In genomic region chr12:69360348-69360672, GRCh38 we compare ENCODE assay signal across 8 cellular contexts. TPM values are rescaled to one million over a fixed set of nuclear protein-coding genes. Genes with fewer than 3 reads are reported as not detected.
DNase-seq lines count a peak whose midpoint lies in the region; ATAC-seq lines count a peak whose summit lies in the region.

No MANE protein-coding gene starts in this region.

- intact Hi-C loops in activated CD4-positive, alpha-beta T cell treated with anti-CD3 and anti-CD28 coated beads, Interleukin-2, amount 10 ng/mL, durations not matched to agents 24 days and 14 days (cut with micrococcal nuclease): loop anchor here (2.0 kb wide), 1 partner anchor 122 kb away; the partner anchor contains the start of gene CPSF6

- peaks cover 27% of the 10 kb centered on the region for H3K4me1 Mint-ChIP-seq in activated CD4-positive, alpha-beta T cell treated with anti-CD3 and anti-CD28 coated beads, Interleukin-2, amount 10 ng/mL, durations not matched to agents 24 days and 14 days

- peak overlapping the region; percentile 93 for H3K4me3 Mint-ChIP-seq in activated CD4-positive, alpha-beta T cell treated with anti-CD3 and anti-CD28 coated beads, Interleukin-2, amount 10 ng/mL, durations not matched to agents 24 days and 14 days

- H3K27me3 Mint-ChIP-seq in activated CD4-positive, alpha-beta T cell treated with anti-CD3 and anti-CD28 coated beads, Interleukin-2, amount 10 ng/mL, durations not matched to agents 24 days and 14 days: peaks cover 4% of the 10 kb centered on the region

- H3K27ac ChIP-seq in angular gyrus (ENCODE audit: low read depth, low read length) (peak overlapping the region; percentile 90), layer of hippocampus (ENCODE audit: low read depth, low read length) (peak overlapping the region; percentile 92), temporal lobe (ENCODE audit: low read depth, low read length) (peak overlapping the region; percentile 87)

- ATAC-seq in HG03565 (IDR thresholded peaks at IDR 0.05; ENCODE audit: unreplicated experiment): no peak
- no peak for ATAC-seq in HG02763 (IDR thresholded peaks at IDR 0.05; ENCODE audit: unreplicated experiment)

- H3K27ac Mint-ChIP-seq in activated CD4-positive, alpha-beta T cell treated with anti-CD3 and anti-CD28 coated beads, Interleukin-2, amount 10 ng/mL, durations not matched to agents 24 days and 14 days: peak overlapping the region; percentile 98

- no peaks in the 10 kb centered on the region for H3K27me3 ChIP-seq in layer of hippocampus (ENCODE audit: control insufficient read depth, insufficient read depth, low read length)

- DNase-seq in activated CD4-positive, alpha-beta T cell treated with anti-CD3 and anti-CD28 coated beads, Interleukin-2, amount 10 ng/mL, durations not matched to agents 24 days and 14 days: no peak
- DNase-seq in activated CD4-positive, alpha-beta T cell treated with anti-CD3 and anti-CD28 coated beads for 4 hours: no peak
- no peak for DNase-seq in SK-N-DZ (ENCODE audit: low spot score)

- no peaks in the 10 kb centered on the region for H3K9me3 Mint-ChIP-seq in activated CD4-positive, alpha-beta T cell treated with anti-CD3 and anti-CD28 coated beads, Interleukin-2, amount 10 ng/mL, durations not matched to agents 24 days and 14 days

- H3K36me3 Mint-ChIP-seq in activated CD4-positive, alpha-beta T cell treated with anti-CD3 and anti-CD28 coated beads, Interleukin-2, amount 10 ng/mL, durations not matched to agents 24 days and 14 days (ENCODE audit: low read depth): peaks cover 18% of the 10 kb centered on the region

RNA-seq across cellular contexts. Expression of gene YEATS4, which starts 0.8 kb away (rescaled TPM):
- 37.9 and 41.8 TPM in 2 replicates for total RNA-seq in activated CD4-positive, alpha-beta T cell treated with anti-CD3 and anti-CD28 coated beads, Interleukin-2, amount 10 ng/mL, durations not matched to agents 24 days and 14 days
- total RNA-seq in temporal lobe: 23.4 TPM
- polyA plus RNA-seq in SK-N-DZ (2014; cell fraction: cytosol; rRNA removed): 75.6 and 163 TPM in 2 replicates
- 67.5 and 93.0 TPM in 2 replicates for polyA plus RNA-seq in SK-N-DZ (2014; cell fraction: nucleus; rRNA removed)

RNA-seq across cellular contexts. Expression of gene LYZ, which starts 12.1 kb away (rescaled TPM):
- total RNA-seq in activated CD4-positive, alpha-beta T cell treated with anti-CD3 and anti-CD28 coated beads, Interleukin-2, amount 10 ng/mL, durations not matched to agents 24 days and 14 days: not detected in 2 replicates
- total RNA-seq in temporal lobe: 3.2 TPM
- 0.80 TPM in 1 of 2 replicates, not detected in the other for polyA plus RNA-seq in SK-N-DZ (2014; cell fraction: cytosol; rRNA removed)
- 0.67 TPM in 1 of 2 replicates, not detected in the other for polyA plus RNA-seq in SK-N-DZ (2014; cell fraction: nucleus; rRNA removed)
